16 cellular contexts compared by ENCODE assay signal in the genomic region with DNA sequence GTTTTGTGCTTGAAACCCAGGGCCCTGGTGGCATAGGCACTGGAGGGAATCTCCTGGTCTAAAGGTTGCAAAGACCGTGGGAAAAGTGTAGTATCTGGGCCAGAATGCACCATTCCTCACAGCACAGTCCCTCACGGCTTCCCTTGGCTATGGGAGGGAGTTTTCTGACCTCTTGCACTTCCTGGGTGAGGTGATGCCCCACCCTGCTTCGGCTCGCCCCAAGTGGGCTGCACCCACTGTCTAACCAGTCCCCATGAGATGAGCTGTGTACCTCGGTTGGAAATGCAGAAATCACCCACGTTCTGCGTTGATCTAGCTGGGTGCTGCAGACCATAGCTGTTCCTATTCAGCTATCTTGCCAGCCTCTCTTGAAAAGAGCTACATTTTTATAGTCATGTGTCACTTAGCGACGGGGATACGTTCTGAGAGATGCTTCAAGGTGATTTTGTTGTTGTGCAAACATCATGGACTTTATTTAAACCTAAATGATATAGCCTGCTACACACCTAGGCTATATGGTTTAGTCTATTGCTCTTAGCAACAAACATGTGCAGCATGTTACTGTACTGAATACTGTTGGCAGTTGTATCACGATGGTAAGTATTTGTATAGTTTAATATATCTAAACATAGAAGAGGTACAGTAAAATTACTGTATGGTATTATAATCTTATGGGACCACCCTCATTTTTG.
A peak's percentile ranks its signal among the peaks of the same experiment; 100 is the strongest.
DNase-seq lines count a peak whose midpoint lies in the region; ATAC-seq and TF ChIP-seq lines count a peak whose summit lies in the region.
"Had no signal": no experiment of that assay in that cellular context is flagged by ENCODE, and none has a peak within 500 bp of the region (broad histone marks: within the 10 kb centered on the region; RNA-seq: fewer than 3 reads in every experiment).

No MANE protein-coding gene starts in this region.

- CTCF ChIA-PET in A673 (lab: Charles Lee): interaction anchor here (0.7 kb wide), 1 partner anchor 18 kb away, joined by 3 read pairs; no protein-coding TSS in a partner anchor

- H3K27me3 Mint-ChIP-seq in neural crest cell (ENCODE audit: low read depth): no peaks in the 10 kb centered on the region
- no peaks in the 10 kb centered on the region for H3K27me3 Mint-ChIP-seq in effector memory CD8-positive, alpha-beta T cell
- H3K27me3 Mint-ChIP-seq: CD4-positive, alpha-beta T cell had no signal

- TF ChIP-seq EP300 in esophagus muscularis mucosa (IDR thresholded peaks at IDR 0.05): no peak

- no peak for TF ChIP-seq POLR2A in esophagus muscularis mucosa (IDR thresholded peaks at IDR 0.05; ENCODE audit: low read depth)

- no peaks in the 10 kb centered on the region for H3K9me3 ChIP-seq in colonic mucosa
- H3K9me3 ChIP-seq in A673 (ENCODE audit: low read depth, low read length, poor library complexity, severe bottlenecking): peaks cover 10% of the 10 kb centered on the region
- H3K9me3 ChIP-seq in esophagus muscularis mucosa: peaks cover 0 to 11% (median 6%) of the 10 kb centered on the region in 4 donors
- H3K9me3 ChIP-seq: BE2C had no signal

- no TSS peak for BruUV-seq in A673 (replicated peaks; lab: Mats Ljungman, UMichigan)

- no peak for ATAC-seq in effector memory CD8-positive, alpha-beta T cell (replicated peaks)

- peak overlapping the region; percentile 71 for H3K27ac Mint-ChIP-seq in neural crest cell (ENCODE audit: unreplicated experiment)
- no peak overlapping the region for H3K27ac Mint-ChIP-seq in effector memory CD8-positive, alpha-beta T cell
- H3K27ac Mint-ChIP-seq: CD4-positive, alpha-beta T cell had no signal

- peaks cover 22% of the 10 kb centered on the region for H3K4me1 Mint-ChIP-seq in neural crest cell
- H3K4me1 Mint-ChIP-seq in effector memory CD8-positive, alpha-beta T cell (ENCODE audit: low read depth in 2 of 2): no peaks in the 10 kb centered on the region

- H3K4me1 ChIP-seq in colonic mucosa (no peaks in the 10 kb centered on the region), A673 (ENCODE audit: insufficient read depth, low read length, poor library complexity, severe bottlenecking) (no peaks in the 10 kb centered on the region), esophagus muscularis mucosa (no peaks in the 10 kb centered on the region)
- H3K4me1 ChIP-seq: BE2C, SJSA1 had no signal

- intact Hi-C loops in colonic mucosa (cut with DNase I) (no loop called here), A673 (cut with micrococcal nuclease; ENCODE audit: unreplicated experiment) (no loop called here), esophagus muscularis mucosa (cut with DNase I) (no loop called here)

- peaks cover 32% of the 10 kb centered on the region for H3K36me3 Mint-ChIP-seq in neural crest cell (ENCODE audit: low read depth)
- H3K36me3 Mint-ChIP-seq in effector memory CD8-positive, alpha-beta T cell (ENCODE audit: insufficient read depth): no peaks in the 10 kb centered on the region

- TF ChIP-seq CTCF in GM12865 (IDR thresholded peaks at IDR 0.05; ENCODE audit: insufficient read depth, low read depth, low read length, missing control alignments): no peak
- no peak for TF ChIP-seq CTCF in colonic mucosa (IDR thresholded peaks at IDR 0.05)
- no peak for TF ChIP-seq CTCF in neural crest cell (conservative IDR thresholded peaks at IDR 0.05)
- no peak for TF ChIP-seq CTCF in A673 (conservative IDR thresholded peaks at IDR 0.05; ENCODE audit: low read depth, low read length)
- TF ChIP-seq CTCF in esophagus muscularis mucosa (IDR thresholded peaks at IDR 0.05): no peak

- no peaks in the 10 kb centered on the region for H3K36me3 ChIP-seq in colonic mucosa
- no peaks in the 10 kb centered on the region for H3K36me3 ChIP-seq in A673 (ENCODE audit: insufficient read depth, low read length, poor library complexity, severe bottlenecking)
- no peaks in the 10 kb centered on the region for H3K36me3 ChIP-seq in esophagus muscularis mucosa
- H3K36me3 ChIP-seq: BE2C, SJSA1 had no signal

- H3K27me3 ChIP-seq in colonic mucosa (no peaks in the 10 kb centered on the region), A673 (replicated peaks; ENCODE audit: insufficient read depth, low read depth, low read length, poor library complexity) (no peaks in the 10 kb centered on the region), esophagus muscularis mucosa (no peaks in the 10 kb centered on the region)
- H3K27me3 ChIP-seq: BE2C had no signal

- no peak overlapping the region for H3K4me3 ChIP-seq in GM12865 (ENCODE audit: low read depth, low read length)
- no peak overlapping the region for H3K4me3 ChIP-seq in colonic mucosa
- H3K4me3 ChIP-seq in A673 (ENCODE audit: low read depth, low read length, poor library complexity, severe bottlenecking): no peak overlapping the region
- H3K4me3 ChIP-seq in esophagus muscularis mucosa: no peak overlapping the region
- H3K4me3 ChIP-seq: SJSA1 had no signal

- WGBS in esophagus muscularis mucosa: 82% methylated on average over 11 of the region's 11 CpGs

- H3K4me3 Mint-ChIP-seq in neural crest cell: no peak overlapping the region
- H3K4me3 Mint-ChIP-seq in effector memory CD8-positive, alpha-beta T cell: no peak overlapping the region
- H3K4me3 Mint-ChIP-seq: CD4-positive, alpha-beta T cell had no signal

- H3K27ac ChIP-seq in colonic mucosa (no peak overlapping the region), A673 (ENCODE audit: low read depth, low read length, poor library complexity, severe bottlenecking) (no peak overlapping the region), esophagus muscularis mucosa (replicated peaks in 1 of 4) (no peak overlapping the region)
- H3K27ac ChIP-seq: KMS-11, SJSA1 had no signal

- DNase-seq in GM12865 (ENCODE audit: low read depth) (peak; percentile 47), HT-29 (ENCODE audit: low spot score) (peak; percentile 64), colonic mucosa (peak; percentile 49), neural crest cell (ENCODE audit: low read depth, low spot score) (no peak), A673 (ENCODE audit: low spot score) (no peak), esophagus muscularis mucosa (ENCODE audit: extremely low spot score) (no peak)
- DNase-seq in effector memory CD8-positive, alpha-beta T cell: no peak
- DNase-seq: BE2C; CD4-positive, alpha-beta T cell; DND-41; GDM1; NCI-H1048; NCI-H2107; NCI-H82 had no signal

- H3K9ac ChIP-seq in colonic mucosa (ENCODE audit: low read depth in 2 of 2, low read length in 2 of 2): no peak overlapping the region
- H3K9ac ChIP-seq: KMS-11 had no signal

- H3K9me3 Mint-ChIP-seq in neural crest cell: peaks cover 18% of the 10 kb centered on the region
- peaks cover 2 to 12% of the 10 kb centered on the region in 2 donors for H3K9me3 Mint-ChIP-seq in effector memory CD8-positive, alpha-beta T cell

- POLR2A ChIA-PET in A673 (lab: Charles Lee; ENCODE audit: low non-redundant PET): no interaction called here

Comparison
In these comparisons a context has a peak if more than half of its experiments do, and no peak if none do; other contexts are left out.
1. DNase-seq: peak in GM12865 (single experiment), HT-29 (single experiment) and colonic mucosa (single experiment); none in neural crest cell (single experiment), A673 (single experiment), effector memory CD8-positive, alpha-beta T cell (0 of 3) and esophagus muscularis mucosa (single experiment).